In genomic region chrX:10157545-10157944, GRCh38 we compare ENCODE assay signal across 11 cellular contexts. TPM values are rescaled to one million over a fixed set of nuclear protein-coding genes. Genes with fewer than 3 reads are reported as not detected.
DNase-seq lines count a peak whose midpoint lies in the region; ATAC-seq and TF ChIP-seq lines count a peak whose summit lies in the region.
"Had no signal": no experiment of that assay in that cellular context is flagged by ENCODE, and none has a peak within 500 bp of the region (broad histone marks: within the 10 kb centered on the region; RNA-seq: fewer than 3 reads in every experiment).

No MANE protein-coding gene starts in this region.

- H4K20me1 ChIP-seq in OCI-LY7 (ENCODE audit: insufficient read depth, low read length): no peaks in the 10 kb centered on the region; the same call in 1 of the 2 replicates

- no peak for ATAC-seq in HG03469 (IDR thresholded peaks at IDR 0.05; ENCODE audit: unreplicated experiment)
- ATAC-seq: activated CD8-positive, alpha-beta T cell treated with anti-CD3 and anti-CD28 coated beads, Interleukin-2, amount 10 ng/mL, durations not matched to agents 7 days and 5 days had no signal

- H3K9me3 Mint-ChIP-seq in activated CD4-positive, alpha-beta T cell treated with anti-CD3 and anti-CD28 coated beads, Interleukin-2, amount 10 ng/mL, durations not matched to agents 24 days and 14 days: no peaks in the 10 kb centered on the region
- H3K9me3 Mint-ChIP-seq: CD4-positive, alpha-beta memory T cell had no signal

- no peaks in the 10 kb centered on the region for H3K36me3 Mint-ChIP-seq in activated CD4-positive, alpha-beta T cell treated with anti-CD3 and anti-CD28 coated beads, Interleukin-2, amount 10 ng/mL, durations not matched to agents 24 days and 14 days (ENCODE audit: low read depth)
- H3K36me3 Mint-ChIP-seq: CD4-positive, alpha-beta memory T cell had no signal

- H3K4me3 Mint-ChIP-seq in activated CD4-positive, alpha-beta T cell treated with anti-CD3 and anti-CD28 coated beads, Interleukin-2, amount 10 ng/mL, durations not matched to agents 24 days and 14 days: no peak overlapping the region
- H3K4me3 Mint-ChIP-seq: activated CD8-positive, alpha-beta T cell treated with anti-CD3 and anti-CD28 coated beads, Interleukin-2, amount 10 ng/mL, durations not matched to agents 7 days and 5 days had no signal

- CTCF ChIA-PET in OCI-LY7 (lab: Charles Lee; ENCODE audit: unreplicated experiment): no interaction called here

- H3K4me1 ChIP-seq in OCI-LY7 (ENCODE audit: insufficient read depth, low read length, poor library complexity, severe bottlenecking): peaks cover 32% of the 10 kb centered on the region
- H3K4me1 ChIP-seq in neutrophil (ENCODE audit: control insufficient read depth in 1 of 2, insufficient read depth in 1 of 2, low read depth in 1 of 2, low read length in 1 of 2): peaks cover 22 to 41% of the 10 kb centered on the region in 2 experiments

- BruUV-seq in OCI-LY7 (replicated peaks; lab: Mats Ljungman, UMichigan): no TSS peak

- peak overlapping the region; percentile 93 for H3K4me2 ChIP-seq in OCI-LY7 (ENCODE audit: low read length)

- H3K27ac ChIP-seq in OCI-LY7 (ENCODE audit: low read depth, low read length, poor library complexity, severe bottlenecking): peak overlapping the region; percentile 86
- H3K27ac ChIP-seq in neutrophil: peak overlapping the region; percentile 87

- POLR2A ChIA-PET in OCI-LY7 (lab: Charles Lee): no interaction called here

- no peak for TF ChIP-seq CTCF in OCI-LY7 (conservative IDR thresholded peaks at IDR 0.05; ENCODE audit: low read length)
- TF ChIP-seq CTCF in epithelial cell of esophagus (IDR thresholded peaks at IDR 0.05; ENCODE audit: insufficient read depth, low read depth, low read length, missing control alignments): no peak
- TF ChIP-seq CTCF in neutrophil (IDR thresholded peaks at IDR 0.05): no peak

- H3K27ac Mint-ChIP-seq in activated CD4-positive, alpha-beta T cell treated with anti-CD3 and anti-CD28 coated beads, Interleukin-2, amount 10 ng/mL, durations not matched to agents 24 days and 14 days: no peak overlapping the region
- H3K27ac Mint-ChIP-seq: activated CD8-positive, alpha-beta T cell treated with anti-CD3 and anti-CD28 coated beads, Interleukin-2, amount 10 ng/mL, durations not matched to agents 7 days and 5 days; CD4-positive, alpha-beta memory T cell had no signal

- H3K27me3 ChIP-seq in neutrophil: peaks cover 38% of the 10 kb centered on the region

- DNase-seq in EH (ENCODE audit: low read depth) (peak; percentile 70), OCI-LY7 (ENCODE audit: low spot score) (no peak), epithelial cell of esophagus (ENCODE audit: low read depth) (peak; percentile 11), COR-L47 (lab: John Stamatoyannopoulos, UW) (no peak)
- DNase-seq in activated CD4-positive, alpha-beta T cell treated with anti-CD3 and anti-CD28 coated beads, Interleukin-2, amount 10 ng/mL, durations not matched to agents 24 days and 14 days: no peak
- no peak for DNase-seq in stimulated activated CD4-positive, alpha-beta T cell treated with anti-CD3 and anti-CD28 coated beads, Interleukin-4, amount 100 ng/mL, for 4 hours
- DNase-seq: activated CD8-positive, alpha-beta T cell treated with anti-CD3 and anti-CD28 coated beads, Interleukin-2, amount 10 ng/mL, durations not matched to agents 7 days and 5 days; CD4-positive, alpha-beta memory T cell had no signal

- H3K4me3 ChIP-seq in OCI-LY7 (ENCODE audit: low read depth, low read length, poor library complexity, severe bottlenecking) (peak overlapping the region; percentile 74), epithelial cell of esophagus (ENCODE audit: low read length) (no peak overlapping the region), neutrophil (ENCODE audit: low read depth in 1 of 2, low read length in 1 of 2) (peak overlapping the region; percentile 55 to 59)

- no peaks in the 10 kb centered on the region for H3K9me2 ChIP-seq in OCI-LY7 (ENCODE audit: insufficient read depth, low read length)

- peaks cover 12% of the 10 kb centered on the region; the same call in 1 of the 2 replicates for H3K79me2 ChIP-seq in OCI-LY7 (ENCODE audit: insufficient read depth, low read depth, low read length)

- no peaks in the 10 kb centered on the region for H3K9me3 ChIP-seq in OCI-LY7 (ENCODE audit: low read length)
- H3K9me3 ChIP-seq in neutrophil: no peaks in the 10 kb centered on the region
- H3K9me3 ChIP-seq: HAP-1 had no signal

- H3K27me3 Mint-ChIP-seq in activated CD4-positive, alpha-beta T cell treated with anti-CD3 and anti-CD28 coated beads, Interleukin-2, amount 10 ng/mL, durations not matched to agents 24 days and 14 days: peaks cover 46% of the 10 kb centered on the region

- H2AFZ ChIP-seq in OCI-LY7 (ENCODE audit: low read length): peak overlapping the region; percentile 80; the same call in 1 of the 2 replicates

- H3K36me3 ChIP-seq in OCI-LY7 (ENCODE audit: insufficient read depth, low read length): no peaks in the 10 kb centered on the region; the same call in 1 of the 2 replicates
- no peaks in the 10 kb centered on the region for H3K36me3 ChIP-seq in neutrophil
- H3K36me3 ChIP-seq: HAP-1 had no signal

- intact Hi-C loops in OCI-LY7 (cut with micrococcal nuclease; ENCODE audit: unreplicated experiment): loop anchor here (2.0 kb wide), 1 partner anchor 39 kb away; no protein-coding TSS in a partner anchor
- intact Hi-C loops in activated CD4-positive, alpha-beta T cell treated with anti-CD3 and anti-CD28 coated beads, Interleukin-2, amount 10 ng/mL, durations not matched to agents 24 days and 14 days (cut with micrococcal nuclease): no loop called here

- peaks cover 2% of the 10 kb centered on the region for H3K4me1 Mint-ChIP-seq in activated CD4-positive, alpha-beta T cell treated with anti-CD3 and anti-CD28 coated beads, Interleukin-2, amount 10 ng/mL, durations not matched to agents 24 days and 14 days

RNA-seq across cellular contexts. Expression of gene CLCN4, which starts 0.8 kb away (rescaled TPM):
- total RNA-seq in OCI-LY7 (2014; rRNA removed; shearing (Covaris generic)): 7.8 and 11.1 TPM in 2 replicates
- 9.7 and 10.2 TPM in 2 replicates for total RNA-seq in OCI-LY7 (2022)
- not detected in 2 replicates for total RNA-seq in activated CD4-positive, alpha-beta T cell treated with anti-CD3 and anti-CD28 coated beads, Interleukin-2, amount 10 ng/mL, durations not matched to agents 24 days and 14 days
- total RNA-seq: activated CD8-positive, alpha-beta T cell treated with anti-CD3 and anti-CD28 coated beads, Interleukin-2, amount 10 ng/mL, durations not matched to agents 7 days and 5 days had no signal

Comparison
In these comparisons a context has a peak if more than half of its experiments do, and no peak if none do; other contexts are left out.
1. DNase-seq: peak in EH (single experiment) and epithelial cell of esophagus (single experiment); none in OCI-LY7 (single experiment), activated CD4-positive, alpha-beta T cell treated with anti-CD3 and anti-CD28 coated beads, Interleukin-2, amount 10 ng/mL, durations not matched to agents 24 days and 14 days (single experiment), stimulated activated CD4-positive, alpha-beta T cell treated with anti-CD3 and anti-CD28 coated beads, Interleukin-4, amount 100 ng/mL, for 4 hours (0 of 2) and COR-L47 (single experiment).